In the genomic region with DNA sequence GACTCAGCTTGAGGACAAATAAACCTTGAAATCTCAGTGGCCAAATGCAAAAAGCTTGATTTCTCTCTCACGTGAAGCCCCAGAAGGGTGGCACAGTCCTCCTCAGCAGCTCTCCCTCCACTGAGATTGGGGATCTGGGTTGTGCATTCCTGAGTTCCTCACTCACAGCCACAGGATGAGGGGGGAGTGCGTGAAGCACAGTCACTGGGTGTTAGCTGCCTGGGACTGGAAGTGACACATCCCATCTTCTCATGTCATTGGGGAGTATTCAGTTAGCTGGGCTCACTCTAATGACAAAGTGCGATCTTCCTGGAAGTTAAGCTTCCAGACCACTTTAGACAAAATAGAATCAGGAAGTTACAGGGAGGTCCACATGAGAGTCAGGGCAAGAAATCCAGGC, we compare ENCODE assay signal across 18 cellular contexts.
A peak's percentile ranks its signal among the peaks of the same experiment; 100 is the strongest.
DNase-seq lines count a peak whose midpoint lies in the region; FAIRE-seq and TF ChIP-seq lines count a peak whose summit lies in the region.
"Had no signal": no experiment of that assay in that cellular context is flagged by ENCODE, and none has a peak within 500 bp of the region (broad histone marks: within the 10 kb centered on the region; RNA-seq: fewer than 3 reads in every experiment).

No MANE protein-coding gene starts in this region.

- no peak overlapping the region for H3K4me3 Mint-ChIP-seq in CD4-positive, alpha-beta memory T cell
- H3K4me3 Mint-ChIP-seq in activated naive CD4-positive, alpha-beta T cell treated with anti-CD3 and anti-CD28 coated beads, Interleukin-2, amount 10 ng/mL, durations not matched to agents 7 days and 5 days = no peak overlapping the region
- H3K4me3 Mint-ChIP-seq: activated CD8-positive, alpha-beta memory T cell treated with anti-CD3 and anti-CD28 coated beads, Interleukin-2, amount 10 ng/mL, durations not matched to agents 7 days and 5 days; activated naive CD8-positive, alpha-beta T cell; IgD-negative memory B cell; stimulated activated naive CD8-positive, alpha-beta T cell treated with anti-CD3 and anti-CD28 coated beads, Interleukin-15, Interleukin-2, amounts not matched to agents 100 ng/mL and 50 ng/mL, for 24 hours had no signal

- no peaks in the 10 kb centered on the region for H3K27me3 ChIP-seq in mammary epithelial cell (ENCODE audit: insufficient read depth, low read length)
- no peaks in the 10 kb centered on the region for H3K27me3 ChIP-seq in keratinocyte (ENCODE audit: control insufficient read depth, extremely low read depth, insufficient read depth, low read length)
- H3K27me3 ChIP-seq in CD4-positive, alpha-beta memory T cell (ENCODE audit: insufficient read depth, low read length) = no peaks in the 10 kb centered on the region
- peaks cover 0 to 4% (median 0%) of the 10 kb centered on the region in 4 donors for H3K27me3 ChIP-seq in esophagus muscularis mucosa
- H3K27me3 ChIP-seq: BLaER1 had no signal

- FAIRE-seq in HTR-8/SVneo (lab: Jason Lieb, UNC) (peak; percentile 83), keratinocyte (lab: Jason Lieb, UNC) (peak; percentile 86)
- FAIRE-seq: GM18507 had no signal

- in situ Hi-C loops in mammary epithelial cell (cut with MboI; ENCODE audit: low sequenced_read_pairs in 2 of 2) = no loop called here

- no TSS peak for BruUV-seq in mammary epithelial cell (replicated peaks; lab: Mats Ljungman, UMichigan)

- no peak overlapping the region for H3K27ac ChIP-seq in mammary epithelial cell (ENCODE audit: insufficient read depth, low read depth, low read length)
- H3K27ac ChIP-seq in keratinocyte (ENCODE audit: control insufficient read depth, insufficient read depth, low read length) = no peak overlapping the region
- no peak overlapping the region for H3K27ac ChIP-seq in CD4-positive, alpha-beta memory T cell (ENCODE audit: low read depth, low read length)
- no peak overlapping the region for H3K27ac ChIP-seq in esophagus muscularis mucosa (replicated peaks in 1 of 4)
- H3K27ac ChIP-seq: BLaER1 had no signal

- TF ChIP-seq POLR2A in esophagus muscularis mucosa (IDR thresholded peaks at IDR 0.05; ENCODE audit: low read depth) = no peak

- peaks cover 0 to 2% (median 0%) of the 10 kb centered on the region in 8 donors for H3K9me3 Mint-ChIP-seq in CD4-positive, alpha-beta memory T cell
- no peaks in the 10 kb centered on the region for H3K9me3 Mint-ChIP-seq in activated naive CD4-positive, alpha-beta T cell treated with anti-CD3 and anti-CD28 coated beads, Interleukin-2, amount 10 ng/mL, durations not matched to agents 7 days and 5 days
- H3K9me3 Mint-ChIP-seq: IgD-negative memory B cell; stimulated activated naive CD8-positive, alpha-beta T cell treated with anti-CD3 and anti-CD28 coated beads, Interleukin-15, Interleukin-2, amounts not matched to agents 100 ng/mL and 50 ng/mL, for 24 hours had no signal

- no peaks in the 10 kb centered on the region for H3K4me1 Mint-ChIP-seq in CD4-positive, alpha-beta memory T cell
- H3K4me1 Mint-ChIP-seq in activated naive CD4-positive, alpha-beta T cell treated with anti-CD3 and anti-CD28 coated beads, Interleukin-2, amount 10 ng/mL, durations not matched to agents 7 days and 5 days = no peaks in the 10 kb centered on the region
- H3K4me1 Mint-ChIP-seq: activated CD8-positive, alpha-beta memory T cell treated with anti-CD3 and anti-CD28 coated beads, Interleukin-2, amount 10 ng/mL, durations not matched to agents 7 days and 5 days; IgD-negative memory B cell had no signal

- peaks cover 25% of the 10 kb centered on the region for H3K4me1 ChIP-seq in mammary epithelial cell (ENCODE audit: insufficient read depth, low read length)
- peaks cover 22% of the 10 kb centered on the region for H3K4me1 ChIP-seq in keratinocyte (ENCODE audit: control insufficient read depth, extremely low read depth, insufficient read depth, low read length)
- no peaks in the 10 kb centered on the region for H3K4me1 ChIP-seq in CD4-positive, alpha-beta memory T cell (ENCODE audit: insufficient read depth, low read length)
- no peaks in the 10 kb centered on the region for H3K4me1 ChIP-seq in esophagus muscularis mucosa
- H3K4me1 ChIP-seq: BLaER1 had no signal

- intact Hi-C loops in mammary epithelial cell (cut with micrococcal nuclease) = no loop called here
- intact Hi-C loops in CD4-positive, alpha-beta memory T cell (cut with micrococcal nuclease) = no loop called here
- intact Hi-C loops in esophagus muscularis mucosa (cut with DNase I) = no loop called here

- H3K36me3 ChIP-seq in mammary epithelial cell (ENCODE audit: insufficient read depth, low read length) (no peaks in the 10 kb centered on the region), keratinocyte (ENCODE audit: control insufficient read depth in 2 of 2, extremely low read depth in 1 of 2, insufficient read depth in 2 of 2, low read length in 2 of 2) (no peaks in the 10 kb centered on the region), esophagus muscularis mucosa (no peaks in the 10 kb centered on the region)
- no peaks in the 10 kb centered on the region for H3K36me3 ChIP-seq in CD4-positive, alpha-beta memory T cell (ENCODE audit: insufficient read depth, low read length)
- H3K36me3 ChIP-seq: BLaER1 had no signal

- H3K4me3 ChIP-seq in AG09309 (ENCODE audit: control insufficient read depth, low read depth, low read length) (no peak overlapping the region), mammary epithelial cell (replicated peaks in 1 of 3; ENCODE audit: insufficient read depth in 1 of 3, low read depth in 2 of 3, low read length in 3 of 3) (no peak overlapping the region), keratinocyte (ENCODE audit: control insufficient read depth in 2 of 3, extremely low read depth in 1 of 3, insufficient read depth in 2 of 3, low read depth in 1 of 3, low read length in 3 of 3) (no peak overlapping the region), esophagus muscularis mucosa (no peak overlapping the region)
- H3K4me3 ChIP-seq in CD4-positive, alpha-beta memory T cell (ENCODE audit: low read length in 2 of 2) = no peak overlapping the region
- H3K4me3 ChIP-seq: BLaER1 had no signal

- no peaks in the 10 kb centered on the region for H3K36me3 Mint-ChIP-seq in CD4-positive, alpha-beta memory T cell
- H3K36me3 Mint-ChIP-seq in activated naive CD4-positive, alpha-beta T cell treated with anti-CD3 and anti-CD28 coated beads, Interleukin-2, amount 10 ng/mL, durations not matched to agents 7 days and 5 days = no peaks in the 10 kb centered on the region
- H3K36me3 Mint-ChIP-seq: activated CD8-positive, alpha-beta memory T cell treated with anti-CD3 and anti-CD28 coated beads, Interleukin-2, amount 10 ng/mL, durations not matched to agents 7 days and 5 days; activated naive CD8-positive, alpha-beta T cell; IgD-negative memory B cell had no signal

- H2AFZ ChIP-seq in mammary epithelial cell (ENCODE audit: low read depth, low read length) (peak overlapping the region; percentile 24), keratinocyte (ENCODE audit: control insufficient read depth, low read length) (no peak overlapping the region)

- H3K9ac ChIP-seq in mammary epithelial cell (ENCODE audit: insufficient read depth, low read length) = no peak overlapping the region
- no peak overlapping the region for H3K9ac ChIP-seq in keratinocyte (ENCODE audit: control insufficient read depth, extremely low read depth, insufficient read depth, low read length)
- H3K9ac ChIP-seq: BLaER1 had no signal

- peak overlapping the region; percentile 47 for H3K4me2 ChIP-seq in mammary epithelial cell (ENCODE audit: insufficient read depth, low read depth, low read length)
- peak overlapping the region; percentile 22 for H3K4me2 ChIP-seq in keratinocyte (ENCODE audit: control insufficient read depth, extremely low read depth, insufficient read depth, low read depth, low read length)
- H3K4me2 ChIP-seq: BLaER1 had no signal

- dilution Hi-C loops in mammary epithelial cell (cut with HindIII; ENCODE audit: low sequenced_read_pairs) = no loop called here
- dilution Hi-C loops in keratinocyte (cut with MboI; ENCODE audit: extremely low pct_ligation_motif_present, low sequenced_read_pairs) = no loop called here

- no peak overlapping the region for H3K27ac Mint-ChIP-seq in CD4-positive, alpha-beta memory T cell
- no peak overlapping the region for H3K27ac Mint-ChIP-seq in activated naive CD4-positive, alpha-beta T cell treated with anti-CD3 and anti-CD28 coated beads, Interleukin-2, amount 10 ng/mL, durations not matched to agents 7 days and 5 days
- H3K27ac Mint-ChIP-seq: activated CD8-positive, alpha-beta memory T cell treated with anti-CD3 and anti-CD28 coated beads, Interleukin-2, amount 10 ng/mL, durations not matched to agents 7 days and 5 days; activated naive CD8-positive, alpha-beta T cell; IgD-negative memory B cell; stimulated activated naive CD8-positive, alpha-beta T cell treated with anti-CD3 and anti-CD28 coated beads, Interleukin-15, Interleukin-2, amounts not matched to agents 100 ng/mL and 50 ng/mL, for 24 hours had no signal

- CTCF ChIA-PET in mammary epithelial cell (lab: Charles Lee; ENCODE audit: low non-redundant PET) = no interaction called here
- CTCF ChIA-PET in CD4-positive, alpha-beta memory T cell (lab: Charles Lee; ENCODE audit: partially characterized antibody) = interaction anchor here (0.6 kb wide), 1 partner anchor 77 kb away, joined by 3 read pairs; no protein-coding TSS in a partner anchor
- CTCF ChIA-PET in activated naive CD4-positive, alpha-beta T cell treated with anti-CD3 and anti-CD28 coated beads, Interleukin-2, amount 10 ng/mL, durations not matched to agents 7 days and 5 days (lab: Charles Lee) = interaction anchor here (0.9 kb wide), 1 partner anchor 260 kb away, joined by 4 read pairs; the partner anchor contains the start of gene UNC5CL

- TF ChIP-seq CTCF in AG09309 (IDR thresholded peaks at IDR 0.05; ENCODE audit: control insufficient read depth, insufficient read depth, low read depth, low read length, missing control alignments) = no peak
- no peak for TF ChIP-seq CTCF in mammary epithelial cell (conservative IDR thresholded peaks at IDR 0.05 in 1 of 2, IDR thresholded peaks at IDR 0.05 in 1 of 2; ENCODE audit: extremely low read depth in 1 of 2, insufficient read depth in 1 of 2, low read depth in 1 of 2, low read length in 2 of 2)
- TF ChIP-seq CTCF in keratinocyte (optimal IDR thresholded peaks at IDR 0.05 in 1 of 3, IDR thresholded peaks at IDR 0.05 in 1 of 3, conservative IDR thresholded peaks at IDR 0.05 in 1 of 3; ENCODE audit: extremely low read depth in 1 of 3, insufficient read depth in 2 of 3, low read length in 3 of 3) = no peak
- TF ChIP-seq CTCF in esophagus muscularis mucosa (IDR thresholded peaks at IDR 0.05) = no peak

- H3K9me3 ChIP-seq in mammary epithelial cell (replicated peaks; ENCODE audit: insufficient read depth, low read length) (no peaks in the 10 kb centered on the region), keratinocyte (ENCODE audit: control insufficient read depth, low read depth, low read length) (no peaks in the 10 kb centered on the region), esophagus muscularis mucosa (no peaks in the 10 kb centered on the region)
- no peaks in the 10 kb centered on the region for H3K9me3 ChIP-seq in CD4-positive, alpha-beta memory T cell (ENCODE audit: control insufficient read depth in 1 of 2, low read length in 2 of 2)
- H3K9me3 ChIP-seq: BLaER1 had no signal

- H3K27me3 Mint-ChIP-seq in CD4-positive, alpha-beta memory T cell = peaks cover 2 to 5% of the 10 kb centered on the region in 2 donors
- peaks cover 20% of the 10 kb centered on the region for H3K27me3 Mint-ChIP-seq in activated naive CD4-positive, alpha-beta T cell treated with anti-CD3 and anti-CD28 coated beads, Interleukin-2, amount 10 ng/mL, durations not matched to agents 7 days and 5 days
- H3K27me3 Mint-ChIP-seq: activated naive CD8-positive, alpha-beta T cell; stimulated activated naive CD8-positive, alpha-beta T cell treated with anti-CD3 and anti-CD28 coated beads, Interleukin-15, Interleukin-2, amounts not matched to agents 100 ng/mL and 50 ng/mL, for 24 hours had no signal

- POLR2A ChIA-PET in CD4-positive, alpha-beta memory T cell (lab: Charles Lee; ENCODE audit: partially characterized antibody) = no interaction called here

- H3K79me2 ChIP-seq in mammary epithelial cell (ENCODE audit: insufficient read depth, low read length) (no peaks in the 10 kb centered on the region), keratinocyte (ENCODE audit: control insufficient read depth, insufficient read depth, low read length) (no peaks in the 10 kb centered on the region)

- WGBS in mammary epithelial cell (ENCODE audit: low coverage, missing lambda C conversion rate) = 59% methylated on average over 3 of the region's 3 CpGs
- WGBS in esophagus muscularis mucosa = 81% methylated on average over 3 of the region's 3 CpGs

- no peaks in the 10 kb centered on the region for H3K9me1 ChIP-seq in keratinocyte (ENCODE audit: control insufficient read depth, extremely low read depth, insufficient read depth, low read length)

- no peaks in the 10 kb centered on the region for H4K20me1 ChIP-seq in mammary epithelial cell (ENCODE audit: insufficient read depth, low read length)
- no peaks in the 10 kb centered on the region for H4K20me1 ChIP-seq in keratinocyte (ENCODE audit: control insufficient read depth, extremely low read depth, insufficient read depth, low read length)
- H4K20me1 ChIP-seq: BLaER1 had no signal

- DNase-seq in AG09309 (ENCODE audit: low read depth) (peak; percentile 29), HTR-8/SVneo (ENCODE audit: insufficient read length, low spot score) (peak; percentile 78), mammary epithelial cell (peak; percentile 67), keratinocyte (ENCODE audit: low read depth, low spot score) (peak; percentile 21), HuH-7.5 (ENCODE audit: low spot score) (no peak), esophagus muscularis mucosa (ENCODE audit: extremely low spot score) (no peak)
- DNase-seq in CD4-positive, alpha-beta memory T cell = no peak
- DNase-seq in activated naive CD4-positive, alpha-beta T cell treated with anti-CD3 and anti-CD28 coated beads, Interleukin-2, amount 10 ng/mL, durations not matched to agents 7 days and 5 days = no peak
- DNase-seq: activated CD8-positive, alpha-beta memory T cell treated with anti-CD3 and anti-CD28 coated beads, Interleukin-2, amount 10 ng/mL, durations not matched to agents 7 days and 5 days; NCI-H1694 treated with DMSO at 0.1 percent for 48 hours; NCI-H774; SHP77; stimulated activated CD4-positive, alpha-beta T cell treated with anti-CD3 and anti-CD28 coated beads, Interleukin-4, amount 100 ng/mL, for 4 hours had no signal

- no peak for TF ChIP-seq EP300 in esophagus muscularis mucosa (IDR thresholded peaks at IDR 0.05)

Comparison
In these comparisons a context has a peak if more than half of its experiments do, and no peak if none do; other contexts are left out.
1. DNase-seq: peak in AG09309 (single experiment), HTR-8/SVneo (single experiment), mammary epithelial cell (single experiment) and keratinocyte (single experiment); none in CD4-positive, alpha-beta memory T cell (0 of 5), HuH-7.5 (single experiment), activated naive CD4-positive, alpha-beta T cell treated with anti-CD3 and anti-CD28 coated beads, Interleukin-2, amount 10 ng/mL, durations not matched to agents 7 days and 5 days (single experiment) and esophagus muscularis mucosa (single experiment).